In the genomic region with DNA sequence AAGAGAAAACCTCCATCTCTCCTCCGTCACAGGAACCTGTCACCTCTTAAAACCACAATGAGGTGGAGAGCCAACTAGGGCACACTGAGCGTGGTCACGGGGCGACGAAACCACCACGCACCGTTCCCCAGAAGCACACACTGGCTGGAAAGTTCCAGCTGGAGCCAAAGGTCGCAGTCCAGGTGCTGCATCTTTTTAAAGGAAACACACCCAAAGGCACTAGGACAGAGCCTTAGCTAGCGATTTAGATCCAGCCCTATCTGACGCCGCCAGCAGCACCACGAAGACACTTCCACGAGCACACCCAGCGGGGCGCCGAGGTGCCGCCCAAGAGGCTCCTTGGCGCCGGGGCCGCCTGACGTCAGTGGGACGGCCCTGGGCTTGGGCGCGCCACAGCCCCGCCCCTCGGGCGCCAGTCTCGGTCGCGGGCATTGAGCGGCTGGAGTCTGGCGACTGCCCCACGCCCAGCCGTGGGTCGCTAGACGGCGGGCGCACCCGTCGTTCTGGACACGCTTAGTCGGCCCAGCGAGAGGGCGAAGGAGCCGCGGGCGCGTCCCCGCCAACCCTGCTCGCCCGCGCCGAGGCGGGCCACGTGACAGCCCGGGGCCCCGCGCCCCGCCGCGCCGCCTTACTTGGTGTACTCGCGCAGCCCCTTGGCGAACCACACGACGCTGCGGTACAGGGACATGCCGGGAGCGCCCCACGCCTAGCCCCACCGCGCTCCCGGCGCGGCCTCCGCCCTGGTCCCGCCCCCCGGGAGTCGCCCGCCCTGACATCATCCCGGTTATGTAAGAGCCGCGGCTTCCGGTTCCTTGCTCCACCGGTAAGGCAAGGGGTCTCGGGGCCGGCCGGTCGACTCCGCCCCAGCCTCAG, we compare ENCODE assay signal across 8 cellular contexts. TPM values are rescaled to one million over a fixed set of nuclear protein-coding genes. Genes with fewer than 3 reads are reported as not detected.
DNase-seq lines count a peak whose midpoint lies in the region; ATAC-seq and TF ChIP-seq lines count a peak whose summit lies in the region.

A gene with protein sequence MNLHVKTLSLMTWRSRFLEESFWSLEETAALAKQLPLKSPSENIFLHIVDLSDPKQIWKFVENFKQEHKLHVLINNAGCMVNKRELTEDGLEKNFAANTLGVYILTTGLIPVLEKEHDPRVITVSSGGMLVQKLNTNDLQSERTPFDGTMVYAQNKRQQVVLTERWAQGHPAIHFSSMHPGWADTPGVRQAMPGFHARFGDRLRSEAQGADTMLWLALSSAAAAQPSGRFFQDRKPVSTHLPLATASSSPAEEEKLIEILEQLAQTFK (minus strand): TSS at position 742 of the 873 bp plus-strand sequence. CDS start 4,504 bp downstream, outside the sequence.

- peak; percentile 81 for ATAC-seq in GM21786 (IDR thresholded peaks at IDR 0.05; ENCODE audit: unreplicated experiment)

- H3K9me3 ChIP-seq in ES-I3 (ENCODE audit: control insufficient read depth, insufficient read depth, low read length) (no peaks in the 10 kb centered on the region), KOPT-K1 (ENCODE audit: insufficient read depth, low read length, poor library complexity, severe bottlenecking) (no peaks in the 10 kb centered on the region), neuronal stem cell (replicated peaks in 1 of 2; ENCODE audit: control insufficient read depth in 2 of 2, insufficient read depth in 1 of 2, low read depth in 1 of 2, low read length in 2 of 2) (no peaks in the 10 kb centered on the region)

- H3K36me3 ChIP-seq in ES-I3 (ENCODE audit: insufficient read depth, low read length) (no peaks in the 10 kb centered on the region), KOPT-K1 (ENCODE audit: insufficient read depth, low read length) (no peaks in the 10 kb centered on the region), neuronal stem cell (replicated peaks in 1 of 2; ENCODE audit: control insufficient read depth in 2 of 2, insufficient read depth in 2 of 2, low read length in 2 of 2) (no peaks in the 10 kb centered on the region)

- DNase-seq in SIG-M5 (lab: John Stamatoyannopoulos, UW): peak; percentile 18
- DNase-seq in activated naive CD4-positive, alpha-beta T cell (lab: John Stamatoyannopoulos, UW): peak; percentile 68 to 81 (median 70)
- DNase-seq in foreskin melanocyte: peak; percentile 67
- peak; percentile 64 for DNase-seq in neuronal stem cell (ENCODE audit: low spot score)

- peak within 1 kb of the TSS; percentile 52 to 87 for H3K4me3 ChIP-seq in neuronal stem cell (ENCODE audit: low read length in 2 of 2)

- H2BK120ac ChIP-seq in neuronal stem cell (ENCODE audit: low read depth, low read length): no peak within 1 kb of the TSS

- H2BK12ac ChIP-seq in neuronal stem cell (ENCODE audit: low read length): no peak within 1 kb of the TSS

- H3K4me1 ChIP-seq in ES-I3 (ENCODE audit: insufficient read depth, low read length) (peaks cover 34% of the 10 kb centered on the region), neuronal stem cell (ENCODE audit: control insufficient read depth in 2 of 2, insufficient read depth in 1 of 2, low read depth in 1 of 2, low read length in 2 of 2) (peaks cover 26 to 36% of the 10 kb centered on the region in 2 donors)

- no peaks in the 10 kb centered on the region for H3K27me3 ChIP-seq in neuronal stem cell (ENCODE audit: control insufficient read depth in 3 of 3, insufficient read depth in 3 of 3, low read depth in 1 of 3, low read length in 3 of 3)

- H3K79me1 ChIP-seq in neuronal stem cell (ENCODE audit: low read depth, low read length): no peaks in the 10 kb centered on the region

- H3K4ac ChIP-seq in neuronal stem cell (ENCODE audit: low read length): no peak within 1 kb of the TSS

- no peak for TF ChIP-seq CTCF in subcutaneous adipose tissue (IDR thresholded peaks at IDR 0.05; ENCODE audit: low read depth)

- H4K91ac ChIP-seq in neuronal stem cell (ENCODE audit: low read depth, low read length, poor library complexity): no peak within 1 kb of the TSS

- peak within 1 kb of the TSS; percentile 23 for H2AK5ac ChIP-seq in neuronal stem cell (ENCODE audit: low read depth, low read length)

- H3K9ac ChIP-seq in ES-I3 (ENCODE audit: low read depth, low read length): peak within 1 kb of the TSS; percentile 79
- peak within 1 kb of the TSS; percentile 94 for H3K9ac ChIP-seq in neuronal stem cell (ENCODE audit: low read depth, low read length, poor library complexity)

- peak within 1 kb of the TSS; percentile 40 for H2BK15ac ChIP-seq in neuronal stem cell (ENCODE audit: low read length)

- H4K8ac ChIP-seq in neuronal stem cell (ENCODE audit: low read depth, low read length): no peak within 1 kb of the TSS

- peak within 1 kb of the TSS; percentile 83 for H3K23ac ChIP-seq in neuronal stem cell (ENCODE audit: low read depth, low read length, poor library complexity)

- H3K4me2 ChIP-seq in neuronal stem cell (ENCODE audit: insufficient read depth, low read length, poor library complexity, severe bottlenecking): peak within 1 kb of the TSS; percentile 73

- no CpG with 5 or more reads among the region's 91 CpGs for WGBS in neuronal stem cell (ENCODE audit: extremely low coverage in 2 of 2, insufficient read length in 2 of 2, insufficient replicate concordance in 1 of 2), 2 donors

- H3K27ac ChIP-seq in KOPT-K1 (ENCODE audit: low read depth, low read length, poor library complexity, severe bottlenecking) (peak within 1 kb of the TSS; percentile 80), neuronal stem cell (replicated peaks; ENCODE audit: low read length) (peak within 1 kb of the TSS; percentile 73)

- H3K18ac ChIP-seq in neuronal stem cell (ENCODE audit: low read length): peak within 1 kb of the TSS; percentile 94

- peak within 1 kb of the TSS; percentile 61 for H2BK5ac ChIP-seq in neuronal stem cell (ENCODE audit: low read length)

- H2AFZ ChIP-seq in neuronal stem cell (ENCODE audit: low read length): peak within 1 kb of the TSS; percentile 90

- H3K14ac ChIP-seq in neuronal stem cell (ENCODE audit: low read length): peak within 1 kb of the TSS; percentile 87

RNA-seq across cellular contexts. Expression of the gene that starts here (rescaled TPM):
- 18.5 TPM for polyA plus RNA-seq in neuronal stem cell (2013, experiment 1 of 2)
- polyA plus RNA-seq in neuronal stem cell (2013, experiment 2 of 2): 20.4 TPM
- 10 to 100 TPM; 22.3 to 47.8 (median 29.1) TPM for total RNA-seq in subcutaneous adipose tissue

Comparison
In these comparisons a context has a peak if more than half of its experiments do, and no peak if none do; other contexts are left out.
1. Peak in every context shown above with its lines: DNase-seq, ATAC-seq, H3K4me3 ChIP-seq and H3K27ac ChIP-seq.
2. DNase-seq: peak in every context shown above with its lines; median percentile 70 in activated naive CD4-positive, alpha-beta T cell; 67 in foreskin melanocyte; 64 in neuronal stem cell; 18 in SIG-M5.